ENCODE assay signal across 11 cellular contexts in genomic region chr4:36341936-36342335, GRCh38.
"Had no signal": no experiment of that assay in that cellular context is flagged by ENCODE, and none has a peak within 500 bp of the region (broad histone marks: within the 10 kb centered on the region; RNA-seq: fewer than 3 reads in every experiment).

No MANE protein-coding gene starts in this region.

- H3K4me1 ChIP-seq: HAP-1 had no signal

- H3K36me3 ChIP-seq: HAP-1 had no signal

- H3K9me3 Mint-ChIP-seq: GM23338, H9 had no signal

- H3K27ac ChIP-seq: GM23248 had no signal

- H3K4me3 ChIP-seq: GM23248, GM23338, HAP-1 had no signal

- H3K4me1 Mint-ChIP-seq: GM23338, H9 had no signal

- H3K4me2 ChIP-seq: GM23338 had no signal

- DNase-seq: GM23248, GOT3, H7, H9, HCEC 1CT, HFFc6 had no signal

- H2AFZ ChIP-seq: GM23248, GM23338 had no signal

- H3K4me3 Mint-ChIP-seq: GM23338, H9, HFFc6 had no signal

- H3K27ac Mint-ChIP-seq: GM23338, H9, HFFc6 had no signal

- H3K9ac ChIP-seq: GM23248 had no signal

- H3K9me3 ChIP-seq: HAP-1 had no signal

- FAIRE-seq: H1, H54 had no signal

- ATAC-seq: GM23338, HCT116 had no signal
